ENCODE assay signal across 1 cellular context in the genomic region with DNA sequence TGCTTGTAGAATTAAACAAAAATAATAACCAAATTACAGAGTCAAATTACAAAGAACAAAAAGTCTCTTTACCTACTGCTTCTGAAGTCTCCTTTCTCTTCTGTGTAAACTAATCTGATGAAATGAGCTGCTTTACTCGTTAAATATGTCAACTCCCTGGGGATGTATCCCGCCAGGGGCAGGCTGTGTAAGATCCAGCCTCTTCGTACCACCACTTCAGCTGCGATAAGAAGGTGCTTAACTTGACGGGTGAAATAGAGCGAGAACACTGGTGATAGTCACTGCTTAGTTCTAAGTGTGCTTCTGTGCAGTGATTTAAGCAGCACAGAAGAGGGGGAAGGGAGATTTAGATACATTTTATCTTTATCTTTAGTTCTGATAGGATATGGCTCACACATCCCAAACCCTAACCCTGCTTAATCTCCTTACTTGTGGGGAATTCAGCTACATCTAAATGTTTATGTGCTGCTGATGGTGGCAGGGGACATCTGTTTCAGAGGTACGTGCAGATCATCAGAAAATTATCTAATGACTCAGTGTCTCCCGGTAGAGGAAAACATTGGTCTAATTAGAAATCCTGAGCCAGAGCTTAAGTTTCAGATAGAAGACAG.
TF ChIP-seq lines count a peak whose summit lies in the region.

No MANE protein-coding gene starts in this region.

TF ChIP-seq in HEK293, 187 proteins besides CTCF, POLR2A, EP300 and RAD21 (continued from another document and continues in another):
- TF ChIP-seq, protein P1, sequence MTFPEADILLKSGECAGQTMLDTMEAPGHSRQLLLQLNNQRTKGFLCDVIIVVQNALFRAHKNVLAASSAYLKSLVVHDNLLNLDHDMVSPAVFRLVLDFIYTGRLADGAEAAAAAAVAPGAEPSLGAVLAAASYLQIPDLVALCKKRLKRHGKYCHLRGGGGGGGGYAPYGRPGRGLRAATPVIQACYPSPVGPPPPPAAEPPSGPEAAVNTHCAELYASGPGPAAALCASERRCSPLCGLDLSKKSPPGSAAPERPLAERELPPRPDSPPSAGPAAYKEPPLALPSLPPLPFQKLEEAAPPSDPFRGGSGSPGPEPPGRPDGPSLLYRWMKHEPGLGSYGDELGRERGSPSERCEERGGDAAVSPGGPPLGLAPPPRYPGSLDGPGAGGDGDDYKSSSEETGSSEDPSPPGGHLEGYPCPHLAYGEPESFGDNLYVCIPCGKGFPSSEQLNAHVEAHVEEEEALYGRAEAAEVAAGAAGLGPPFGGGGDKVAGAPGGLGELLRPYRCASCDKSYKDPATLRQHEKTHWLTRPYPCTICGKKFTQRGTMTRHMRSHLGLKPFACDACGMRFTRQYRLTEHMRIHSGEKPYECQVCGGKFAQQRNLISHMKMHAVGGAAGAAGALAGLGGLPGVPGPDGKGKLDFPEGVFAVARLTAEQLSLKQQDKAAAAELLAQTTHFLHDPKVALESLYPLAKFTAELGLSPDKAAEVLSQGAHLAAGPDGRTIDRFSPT (tag by site-specific recombination; IDR thresholded peaks at IDR 0.05) = no peak
- TF ChIP-seq, protein P2, sequence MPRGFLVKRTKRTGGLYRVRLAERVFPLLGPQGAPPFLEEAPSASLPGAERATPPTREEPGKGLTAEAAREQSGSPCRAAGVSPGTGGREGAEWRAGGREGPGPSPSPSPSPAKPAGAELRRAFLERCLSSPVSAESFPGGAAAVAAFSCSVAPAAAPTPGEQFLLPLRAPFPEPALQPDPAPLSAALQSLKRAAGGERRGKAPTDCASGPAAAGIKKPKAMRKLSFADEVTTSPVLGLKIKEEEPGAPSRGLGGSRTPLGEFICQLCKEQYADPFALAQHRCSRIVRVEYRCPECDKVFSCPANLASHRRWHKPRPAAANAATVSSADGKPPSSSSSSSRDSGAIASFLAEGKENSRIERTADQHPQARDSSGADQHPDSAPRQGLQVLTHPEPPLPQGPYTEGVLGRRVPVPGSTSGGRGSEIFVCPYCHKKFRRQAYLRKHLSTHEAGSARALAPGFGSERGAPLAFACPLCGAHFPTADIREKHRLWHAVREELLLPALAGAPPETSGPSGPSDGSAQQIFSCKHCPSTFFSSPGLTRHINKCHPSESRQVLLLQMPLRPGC (tag by site-specific recombination; IDR thresholded peaks at IDR 0.05) = peak; percentile 99
- TF ChIP-seq, protein P3, sequence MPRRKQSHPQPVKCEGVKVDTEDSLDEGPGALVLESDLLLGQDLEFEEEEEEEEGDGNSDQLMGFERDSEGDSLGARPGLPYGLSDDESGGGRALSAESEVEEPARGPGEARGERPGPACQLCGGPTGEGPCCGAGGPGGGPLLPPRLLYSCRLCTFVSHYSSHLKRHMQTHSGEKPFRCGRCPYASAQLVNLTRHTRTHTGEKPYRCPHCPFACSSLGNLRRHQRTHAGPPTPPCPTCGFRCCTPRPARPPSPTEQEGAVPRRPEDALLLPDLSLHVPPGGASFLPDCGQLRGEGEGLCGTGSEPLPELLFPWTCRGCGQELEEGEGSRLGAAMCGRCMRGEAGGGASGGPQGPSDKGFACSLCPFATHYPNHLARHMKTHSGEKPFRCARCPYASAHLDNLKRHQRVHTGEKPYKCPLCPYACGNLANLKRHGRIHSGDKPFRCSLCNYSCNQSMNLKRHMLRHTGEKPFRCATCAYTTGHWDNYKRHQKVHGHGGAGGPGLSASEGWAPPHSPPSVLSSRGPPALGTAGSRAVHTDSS (tag by site-specific recombination; IDR thresholded peaks at IDR 0.05) = no peak
- TF ChIP-seq ZNF555 (tag by site-specific recombination; conservative IDR thresholded peaks at IDR 0.05) (no peak), KLF1 (tag by site-specific recombination; IDR thresholded peaks at IDR 0.05) (peak; percentile 64; the same call in 1 of the 2 replicates), SP2 (tag by site-specific recombination; IDR thresholded peaks at IDR 0.05) (peak; percentile 43; the same call in 1 of the 2 replicates), KLF8 (tag by site-specific recombination; IDR thresholded peaks at IDR 0.05) (peak; percentile 93), SALL2 (tag by site-specific recombination; IDR thresholded peaks at IDR 0.05; ENCODE audit: borderline replicate concordance) (no peak), ZNF664 (tag by site-specific recombination; IDR thresholded peaks at IDR 0.05) (no peak), ZNF133 (tag by site-specific recombination; IDR thresholded peaks at IDR 0.05) (no peak), ZNF660 (tag by site-specific recombination; IDR thresholded peaks at IDR 0.05) (no peak), ZNF571 (tag by site-specific recombination; IDR thresholded peaks at IDR 0.05) (no peak), SP7 (tag by site-specific recombination; IDR thresholded peaks at IDR 0.05) (peak; percentile 99), ZNF302 (tag by site-specific recombination; IDR thresholded peaks at IDR 0.05; ENCODE audit: low read depth) (no peak), ZNF707 (tag by site-specific recombination; IDR thresholded peaks at IDR 0.05) (no peak), ZNF621 (tag by site-specific recombination; IDR thresholded peaks at IDR 0.05) (no peak), ZNF558 (tag by site-specific recombination; IDR thresholded peaks at IDR 0.05) (no peak; the same call in 1 of the 2 replicates), IKZF3 (tag by site-specific recombination; IDR thresholded peaks at IDR 0.05) (peak; percentile 98), ZSCAN23 (tag by site-specific recombination; IDR thresholded peaks at IDR 0.05) (peak; percentile 91), GLIS1 (tag by site-specific recombination; IDR thresholded peaks at IDR 0.05) (peak; percentile 99), ZNF37A (tag by site-specific recombination; IDR thresholded peaks at IDR 0.05) (no peak)
- TF ChIP-seq, protein P4, sequence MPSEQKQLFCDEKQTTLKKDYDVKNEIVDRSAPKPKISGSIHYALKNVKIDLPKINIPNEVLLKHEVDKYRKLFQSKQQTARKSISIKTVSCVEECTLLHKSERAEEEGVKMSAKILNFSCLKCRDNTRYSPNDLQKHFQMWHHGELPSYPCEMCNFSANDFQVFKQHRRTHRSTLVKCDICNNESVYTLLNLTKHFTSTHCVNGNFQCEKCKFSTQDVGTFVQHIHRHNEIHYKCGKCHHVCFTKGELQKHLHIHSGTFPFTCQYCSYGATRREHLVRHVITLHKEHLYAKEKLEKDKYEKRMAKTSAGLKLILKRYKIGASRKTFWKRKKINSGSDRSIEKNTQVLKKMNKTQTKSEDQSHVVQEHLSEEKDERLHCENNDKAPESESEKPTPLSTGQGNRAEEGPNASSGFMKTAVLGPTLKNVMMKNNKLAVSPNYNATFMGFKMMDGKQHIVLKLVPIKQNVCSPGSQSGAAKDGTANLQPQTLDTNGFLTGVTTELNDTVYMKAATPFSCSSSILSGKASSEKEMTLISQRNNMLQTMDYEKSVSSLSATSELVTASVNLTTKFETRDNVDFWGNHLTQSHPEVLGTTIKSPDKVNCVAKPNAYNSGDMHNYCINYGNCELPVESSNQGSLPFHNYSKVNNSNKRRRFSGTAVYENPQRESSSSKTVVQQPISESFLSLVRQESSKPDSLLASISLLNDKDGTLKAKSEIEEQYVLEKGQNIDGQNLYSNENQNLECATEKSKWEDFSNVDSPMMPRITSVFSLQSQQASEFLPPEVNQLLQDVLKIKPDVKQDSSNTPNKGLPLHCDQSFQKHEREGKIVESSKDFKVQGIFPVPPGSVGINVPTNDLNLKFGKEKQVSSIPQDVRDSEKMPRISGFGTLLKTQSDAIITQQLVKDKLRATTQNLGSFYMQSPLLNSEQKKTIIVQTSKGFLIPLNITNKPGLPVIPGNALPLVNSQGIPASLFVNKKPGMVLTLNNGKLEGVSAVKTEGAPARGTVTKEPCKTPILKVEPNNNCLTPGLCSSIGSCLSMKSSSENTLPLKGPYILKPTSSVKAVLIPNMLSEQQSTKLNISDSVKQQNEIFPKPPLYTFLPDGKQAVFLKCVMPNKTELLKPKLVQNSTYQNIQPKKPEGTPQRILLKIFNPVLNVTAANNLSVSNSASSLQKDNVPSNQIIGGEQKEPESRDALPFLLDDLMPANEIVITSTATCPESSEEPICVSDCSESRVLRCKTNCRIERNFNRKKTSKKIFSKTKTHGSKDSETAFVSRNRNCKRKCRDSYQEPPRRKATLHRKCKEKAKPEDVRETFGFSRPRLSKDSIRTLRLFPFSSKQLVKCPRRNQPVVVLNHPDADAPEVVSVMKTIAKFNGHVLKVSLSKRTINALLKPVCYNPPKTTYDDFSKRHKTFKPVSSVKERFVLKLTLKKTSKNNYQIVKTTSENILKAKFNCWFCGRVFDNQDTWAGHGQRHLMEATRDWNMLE (tag by site-specific recombination; conservative IDR thresholded peaks at IDR 0.05; ENCODE audit: low read depth) = peak; percentile 50; the same call in 1 of the 2 replicates
- TF ChIP-seq, protein P5, sequence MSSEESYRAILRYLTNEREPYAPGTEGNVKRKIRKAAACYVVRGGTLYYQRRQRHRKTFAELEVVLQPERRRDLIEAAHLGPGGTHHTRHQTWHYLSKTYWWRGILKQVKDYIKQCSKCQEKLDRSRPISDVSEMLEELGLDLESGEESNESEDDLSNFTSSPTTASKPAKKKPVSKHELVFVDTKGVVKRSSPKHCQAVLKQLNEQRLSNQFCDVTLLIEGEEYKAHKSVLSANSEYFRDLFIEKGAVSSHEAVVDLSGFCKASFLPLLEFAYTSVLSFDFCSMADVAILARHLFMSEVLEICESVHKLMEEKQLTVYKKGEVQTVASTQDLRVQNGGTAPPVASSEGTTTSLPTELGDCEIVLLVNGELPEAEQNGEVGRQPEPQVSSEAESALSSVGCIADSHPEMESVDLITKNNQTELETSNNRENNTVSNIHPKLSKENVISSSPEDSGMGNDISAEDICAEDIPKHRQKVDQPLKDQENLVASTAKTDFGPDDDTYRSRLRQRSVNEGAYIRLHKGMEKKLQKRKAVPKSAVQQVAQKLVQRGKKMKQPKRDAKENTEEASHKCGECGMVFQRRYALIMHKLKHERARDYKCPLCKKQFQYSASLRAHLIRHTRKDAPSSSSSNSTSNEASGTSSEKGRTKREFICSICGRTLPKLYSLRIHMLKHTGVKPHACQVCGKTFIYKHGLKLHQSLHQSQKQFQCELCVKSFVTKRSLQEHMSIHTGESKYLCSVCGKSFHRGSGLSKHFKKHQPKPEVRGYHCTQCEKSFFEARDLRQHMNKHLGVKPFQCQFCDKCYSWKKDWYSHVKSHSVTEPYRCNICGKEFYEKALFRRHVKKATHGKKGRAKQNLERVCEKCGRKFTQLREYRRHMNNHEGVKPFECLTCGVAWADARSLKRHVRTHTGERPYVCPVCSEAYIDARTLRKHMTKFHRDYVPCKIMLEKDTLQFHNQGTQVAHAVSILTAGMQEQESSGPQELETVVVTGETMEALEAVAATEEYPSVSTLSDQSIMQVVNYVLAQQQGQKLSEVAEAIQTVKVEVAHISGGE (tag by site-specific recombination; conservative IDR thresholded peaks at IDR 0.05; ENCODE audit: low read depth) = no peak
- TF ChIP-seq, protein P6, sequence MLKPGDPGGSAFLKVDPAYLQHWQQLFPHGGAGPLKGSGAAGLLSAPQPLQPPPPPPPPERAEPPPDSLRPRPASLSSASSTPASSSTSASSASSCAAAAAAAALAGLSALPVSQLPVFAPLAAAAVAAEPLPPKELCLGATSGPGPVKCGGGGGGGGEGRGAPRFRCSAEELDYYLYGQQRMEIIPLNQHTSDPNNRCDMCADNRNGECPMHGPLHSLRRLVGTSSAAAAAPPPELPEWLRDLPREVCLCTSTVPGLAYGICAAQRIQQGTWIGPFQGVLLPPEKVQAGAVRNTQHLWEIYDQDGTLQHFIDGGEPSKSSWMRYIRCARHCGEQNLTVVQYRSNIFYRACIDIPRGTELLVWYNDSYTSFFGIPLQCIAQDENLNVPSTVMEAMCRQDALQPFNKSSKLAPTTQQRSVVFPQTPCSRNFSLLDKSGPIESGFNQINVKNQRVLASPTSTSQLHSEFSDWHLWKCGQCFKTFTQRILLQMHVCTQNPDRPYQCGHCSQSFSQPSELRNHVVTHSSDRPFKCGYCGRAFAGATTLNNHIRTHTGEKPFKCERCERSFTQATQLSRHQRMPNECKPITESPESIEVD (tag by site-specific recombination; IDR thresholded peaks at IDR 0.05) = peak; percentile 100
- TF ChIP-seq, protein P7, sequence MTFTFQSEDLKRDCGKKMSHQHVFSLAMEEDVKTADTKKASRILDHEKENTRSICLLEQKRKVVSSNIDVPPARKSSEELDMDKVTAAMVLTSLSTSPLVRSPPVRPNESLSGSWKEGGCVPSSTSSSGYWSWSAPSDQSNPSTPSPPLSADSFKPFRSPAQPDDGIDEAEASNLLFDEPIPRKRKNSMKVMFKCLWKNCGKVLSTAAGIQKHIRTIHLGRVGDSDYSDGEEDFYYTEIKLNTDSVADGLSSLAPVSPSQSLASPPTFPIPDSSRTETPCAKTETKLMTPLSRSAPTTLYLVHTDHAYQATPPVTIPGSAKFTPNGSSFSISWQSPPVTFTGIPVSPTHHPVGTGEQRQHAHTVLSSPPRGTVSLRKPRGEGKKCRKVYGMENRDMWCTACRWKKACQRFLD (tag by site-specific recombination; IDR thresholded peaks at IDR 0.05) = no peak
- TF ChIP-seq, protein P8, sequence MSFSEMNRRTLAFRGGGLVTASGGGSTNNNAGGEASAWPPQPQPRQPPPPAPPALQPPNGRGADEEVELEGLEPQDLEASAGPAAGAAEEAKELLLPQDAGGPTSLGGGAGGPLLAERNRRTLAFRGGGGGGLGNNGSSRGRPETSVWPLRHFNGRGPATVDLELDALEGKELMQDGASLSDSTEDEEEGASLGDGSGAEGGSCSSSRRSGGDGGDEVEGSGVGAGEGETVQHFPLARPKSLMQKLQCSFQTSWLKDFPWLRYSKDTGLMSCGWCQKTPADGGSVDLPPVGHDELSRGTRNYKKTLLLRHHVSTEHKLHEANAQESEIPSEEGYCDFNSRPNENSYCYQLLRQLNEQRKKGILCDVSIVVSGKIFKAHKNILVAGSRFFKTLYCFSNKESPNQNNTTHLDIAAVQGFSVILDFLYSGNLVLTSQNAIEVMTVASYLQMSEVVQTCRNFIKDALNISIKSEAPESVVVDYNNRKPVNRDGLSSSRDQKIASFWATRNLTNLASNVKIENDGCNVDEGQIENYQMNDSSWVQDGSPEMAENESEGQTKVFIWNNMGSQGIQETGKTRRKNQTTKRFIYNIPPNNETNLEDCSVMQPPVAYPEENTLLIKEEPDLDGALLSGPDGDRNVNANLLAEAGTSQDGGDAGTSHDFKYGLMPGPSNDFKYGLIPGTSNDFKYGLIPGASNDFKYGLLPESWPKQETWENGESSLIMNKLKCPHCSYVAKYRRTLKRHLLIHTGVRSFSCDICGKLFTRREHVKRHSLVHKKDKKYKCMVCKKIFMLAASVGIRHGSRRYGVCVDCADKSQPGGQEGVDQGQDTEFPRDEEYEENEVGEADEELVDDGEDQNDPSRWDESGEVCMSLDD (tag by site-specific recombination; IDR thresholded peaks at IDR 0.05) = no peak
- TF ChIP-seq, protein P9, sequence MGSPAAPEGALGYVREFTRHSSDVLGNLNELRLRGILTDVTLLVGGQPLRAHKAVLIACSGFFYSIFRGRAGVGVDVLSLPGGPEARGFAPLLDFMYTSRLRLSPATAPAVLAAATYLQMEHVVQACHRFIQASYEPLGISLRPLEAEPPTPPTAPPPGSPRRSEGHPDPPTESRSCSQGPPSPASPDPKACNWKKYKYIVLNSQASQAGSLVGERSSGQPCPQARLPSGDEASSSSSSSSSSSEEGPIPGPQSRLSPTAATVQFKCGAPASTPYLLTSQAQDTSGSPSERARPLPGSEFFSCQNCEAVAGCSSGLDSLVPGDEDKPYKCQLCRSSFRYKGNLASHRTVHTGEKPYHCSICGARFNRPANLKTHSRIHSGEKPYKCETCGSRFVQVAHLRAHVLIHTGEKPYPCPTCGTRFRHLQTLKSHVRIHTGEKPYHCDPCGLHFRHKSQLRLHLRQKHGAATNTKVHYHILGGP (tag by site-specific recombination; IDR thresholded peaks at IDR 0.05) = no peak
